1 cellular context compared by ENCODE assay signal in genomic region chr10:22816298-22816653, GRCh38.
TF ChIP-seq lines count a peak whose summit lies in the region.

No MANE protein-coding gene starts in this region.

TF ChIP-seq in K562, 482 proteins besides CTCF, POLR2A, EP300 and RAD21 (continued from another document and continues in another):
- TF ChIP-seq ZMIZ1 (IDR thresholded peaks at IDR 0.05; ENCODE audit: low read depth in 2 of 2, low read length in 2 of 2) = no peak
- TF ChIP-seq C11orf30 (IDR thresholded peaks at IDR 0.05; ENCODE audit: low read depth) = peak; percentile 73
- peak; percentile 89 for TF ChIP-seq ZNF316 (IDR thresholded peaks at IDR 0.05)
- TF ChIP-seq HMG20A (CRISPR knock-in tag; conservative IDR thresholded peaks at IDR 0.05) = no peak
- no peak for TF ChIP-seq NFIC (IDR thresholded peaks at IDR 0.05)
- TF ChIP-seq TAL1 (IDR thresholded peaks at IDR 0.05) = no peak
- no peak for TF ChIP-seq NCOA1 (IDR thresholded peaks at IDR 0.05; ENCODE audit: low read depth)
- TF ChIP-seq ETV1 (tag; conservative IDR thresholded peaks at IDR 0.05; ENCODE audit: low read depth) = no peak
- no peak for TF ChIP-seq PREB (CRISPR knock-in tag; IDR thresholded peaks at IDR 0.05)
- TF ChIP-seq ATF2 (CRISPR knock-in tag; IDR thresholded peaks at IDR 0.05) = no peak
- TF ChIP-seq NUFIP1 (IDR thresholded peaks at IDR 0.05; ENCODE audit: partially characterized antibody) = no peak
- no peak for TF ChIP-seq BDP1 (IDR thresholded peaks at IDR 0.05; ENCODE audit: insufficient read depth, insufficient read length)
- TF ChIP-seq ZSCAN32 (CRISPR knock-in tag; IDR thresholded peaks at IDR 0.05) = 0 out of 2 replicates have a peak, but pooled peaks have one; percentile 28
- TF ChIP-seq ZNF592 (IDR thresholded peaks at IDR 0.05) = peak; percentile 23; the same call in 1 of the 2 replicates
- no peak for TF ChIP-seq PPARD (CRISPR knock-in tag; IDR thresholded peaks at IDR 0.05)
- TF ChIP-seq ZFP36 (IDR thresholded peaks at IDR 0.05; ENCODE audit: low read depth, low read length, partially characterized antibody) = no peak
- no peak for TF ChIP-seq HNRNPUL1 (IDR thresholded peaks at IDR 0.05; ENCODE audit: low read length)
- TF ChIP-seq TAF1 (IDR thresholded peaks at IDR 0.05; ENCODE audit: control insufficient read depth, extremely low read depth, insufficient read depth, low read length, severe bottlenecking) = no peak
- TF ChIP-seq ZNF253 (CRISPR knock-in tag; conservative IDR thresholded peaks at IDR 0.05) = no peak
- TF ChIP-seq STAT5B (CRISPR knock-in tag; IDR thresholded peaks at IDR 0.05) = no peak
- TF ChIP-seq NRF1 (conservative IDR thresholded peaks at IDR 0.05 in 1 of 2, IDR thresholded peaks at IDR 0.05 in 1 of 2) = no peak
- TF ChIP-seq PTBP1 (IDR thresholded peaks at IDR 0.05; ENCODE audit: low read depth, low read length) = no peak
- peak; percentile 88 for TF ChIP-seq JUND (IDR thresholded peaks at IDR 0.05; ENCODE audit: borderline replicate concordance, low read depth, low read length)
- no peak; the same call in 2 of the 3 replicates for TF ChIP-seq JUND (tag; IDR thresholded peaks at IDR 0.05; ENCODE audit: borderline replicate concordance, low read depth, low read length)
- no peak for TF ChIP-seq ZNF77 (CRISPR knock-in tag; IDR thresholded peaks at IDR 0.05)
- TF ChIP-seq XRCC4 (IDR thresholded peaks at IDR 0.05; ENCODE audit: extremely low read depth, insufficient read depth, insufficient read length) = no peak
- TF ChIP-seq SRF (CRISPR knock-in tag; IDR thresholded peaks at IDR 0.05) = no peak
- no peak for TF ChIP-seq TRIM25 (IDR thresholded peaks at IDR 0.05; ENCODE audit: borderline replicate concordance)
- TF ChIP-seq TBL1XR1 (IDR thresholded peaks at IDR 0.05; ENCODE audit: low read length in 2 of 2) = no peak
- TF ChIP-seq CBX1 (IDR thresholded peaks at IDR 0.05; ENCODE audit: low read depth) = no peak
- no peak for TF ChIP-seq SIX5 (IDR thresholded peaks at IDR 0.05; ENCODE audit: borderline replicate concordance in 1 of 2, insufficient read depth in 1 of 2, low read depth in 1 of 2, low read length in 2 of 2)
- no peak for TF ChIP-seq ZNF277 (CRISPR knock-in tag; IDR thresholded peaks at IDR 0.05; ENCODE audit: borderline replicate concordance)
- no peak for TF ChIP-seq PRDM10 (IDR thresholded peaks at IDR 0.05; ENCODE audit: partially characterized antibody)
- TF ChIP-seq MAFG (tag; conservative IDR thresholded peaks at IDR 0.05) = peak; percentile 34
- no peak for TF ChIP-seq ZFPM2 (CRISPR knock-in tag; IDR thresholded peaks at IDR 0.05)
- no peak for TF ChIP-seq EP400 (IDR thresholded peaks at IDR 0.05)
- TF ChIP-seq CC2D1A (IDR thresholded peaks at IDR 0.05) = peak; percentile 22; the same call in 1 of the 2 replicates
- no peak for TF ChIP-seq ZNF57 (CRISPR knock-in tag; IDR thresholded peaks at IDR 0.05)
- TF ChIP-seq ATF4 (CRISPR knock-in tag; IDR thresholded peaks at IDR 0.05) = no peak
- TF ChIP-seq GABPB2 (CRISPR knock-in tag; conservative IDR thresholded peaks at IDR 0.05) = no peak
- no peak for TF ChIP-seq SAP30 (IDR thresholded peaks at IDR 0.05; ENCODE audit: borderline replicate concordance, insufficient read depth, low read depth, low read length, poor library complexity, severe bottlenecking)
- no peak; the same call in 1 of the 2 replicates for TF ChIP-seq L3MBTL2 (IDR thresholded peaks at IDR 0.05)
- TF ChIP-seq FOS (IDR thresholded peaks at IDR 0.05; ENCODE audit: extremely low read depth, insufficient read length) = no peak
- TF ChIP-seq ZNF354B (CRISPR knock-in tag; IDR thresholded peaks at IDR 0.05) = no peak
- no peak for TF ChIP-seq ZNF511 (CRISPR knock-in tag; IDR thresholded peaks at IDR 0.05)
- no peak for TF ChIP-seq TRIM24 (IDR thresholded peaks at IDR 0.05)
- TF ChIP-seq IRF1 (CRISPR knock-in tag; IDR thresholded peaks at IDR 0.05; ENCODE audit: borderline replicate concordance) = no peak
